ENCODE assay signal across 19 cellular contexts in the genomic region with DNA sequence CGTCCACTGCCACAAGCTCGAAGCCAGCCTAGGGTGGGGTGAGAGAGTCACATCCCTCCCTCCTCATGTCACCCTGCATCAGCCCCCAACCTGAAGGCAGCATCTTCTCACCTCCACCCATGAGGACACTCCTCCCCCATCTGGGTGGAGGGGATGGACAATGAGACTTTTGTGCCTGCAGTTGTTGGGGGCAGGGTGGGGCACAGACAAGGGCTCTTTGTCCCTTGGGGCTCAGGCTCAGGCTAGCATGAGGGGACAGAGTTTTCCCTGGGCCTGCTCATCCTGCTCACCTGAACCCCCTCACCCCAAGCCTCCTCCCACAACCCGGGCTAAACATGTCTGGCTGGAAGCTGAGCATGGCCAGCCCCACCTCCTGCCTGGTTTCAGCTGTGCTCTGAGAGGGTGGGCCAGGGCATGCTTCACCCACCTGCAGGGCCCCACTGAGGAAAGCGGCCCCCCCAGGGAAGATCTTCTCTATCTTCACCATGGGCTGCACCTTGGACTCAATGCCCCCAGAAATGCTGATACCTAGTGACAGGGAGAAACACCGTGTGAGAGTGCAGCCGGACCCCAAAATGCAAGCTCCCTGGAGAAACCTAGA. TPM values are rescaled to one million over a fixed set of nuclear protein-coding genes. Genes with fewer than 3 reads are reported as not detected.
DNase-seq lines count a peak whose midpoint lies in the region; ATAC-seq, FAIRE-seq and TF ChIP-seq lines count a peak whose summit lies in the region.
"Had no signal": no experiment of that assay in that cellular context is flagged by ENCODE, and none has a peak within 500 bp of the region (broad histone marks: within the 10 kb centered on the region; RNA-seq: fewer than 3 reads in every experiment).

No MANE protein-coding gene starts in this region.

- H3K9me3 Mint-ChIP-seq in activated naive CD4-positive, alpha-beta T cell treated with anti-CD3 and anti-CD28 coated beads, Interleukin-2, amount 50 U/mL, for 72 hours, result no peaks in the 10 kb centered on the region
- no peaks in the 10 kb centered on the region for H3K9me3 Mint-ChIP-seq in stimulated activated naive CD8-positive, alpha-beta T cell treated with anti-CD3 and anti-CD28 coated beads, Interleukin-15, amount 100 ng/mL, for 72 hours

- peaks cover 8% of the 10 kb centered on the region for H3K27me3 Mint-ChIP-seq in stimulated activated naive CD8-positive, alpha-beta T cell treated with anti-CD3 and anti-CD28 coated beads, Interleukin-15, amount 100 ng/mL, for 72 hours

- no peak for FAIRE-seq in frontal cortex (lab: Jason Lieb, UNC)

- no peak for TF ChIP-seq CTCF in RWPE1 (conservative IDR thresholded peaks at IDR 0.05; ENCODE audit: low read depth)

- no peaks in the 10 kb centered on the region for H3K36me3 Mint-ChIP-seq in activated naive CD4-positive, alpha-beta T cell treated with anti-CD3 and anti-CD28 coated beads, Interleukin-2, amount 50 U/mL, for 72 hours

- no peak overlapping the region for H3K4me3 Mint-ChIP-seq in stimulated activated naive CD8-positive, alpha-beta T cell treated with anti-CD3 and anti-CD28 coated beads, Interleukin-15, amount 100 ng/mL, for 72 hours

- POLR2A ChIA-PET in RWPE1 (lab: Yijun Ruan, JAX; ENCODE audit: low non-redundant PET), result no interaction called here

- H3K27ac ChIP-seq in RWPE1, result peak overlapping the region; percentile 63
- H3K27ac ChIP-seq: HL-60, VCaP had no signal

- CTCF ChIA-PET in RWPE1 (lab: Yijun Ruan, JAX), result interaction anchor here (0.6 to 3.7 kb wide), 5 partner anchors 10 to 469 kb away, joined by 3 to 27 read pairs (median 5); a partner anchor contains a TSS

- ATAC-seq in activated naive CD4-positive, alpha-beta T cell treated with anti-CD3 and anti-CD28 coated beads, Interleukin-2, amount 50 U/mL, for 72 hours, result no peak
- ATAC-seq in stimulated activated naive CD8-positive, alpha-beta T cell treated with anti-CD3 and anti-CD28 coated beads, Interleukin-15, amount 100 ng/mL, for 72 hours, result no peak
- ATAC-seq: body of pancreas, mucosa of descending colon had no signal

- no peak for DNase-seq in RWPE1 (ENCODE audit: low spot score)
- DNase-seq in frontal cortex (ENCODE audit: low spot score in 2 of 2), result peak; percentile 48 to 79
- peak in 8 of 10 donors; percentile 66 to 96 (median 78) for DNase-seq in posterior cingulate gyrus
- DNase-seq in activated naive CD4-positive, alpha-beta T cell treated with anti-CD3 and anti-CD28 coated beads, Interleukin-2, amount 50 U/mL, for 72 hours (ENCODE audit: low spot score in 2 of 2), result no peak
- no peak for DNase-seq in DMS 273 (lab: John Stamatoyannopoulos, UW; ENCODE audit: unreplicated experiment)
- DNase-seq in stimulated activated naive CD8-positive, alpha-beta T cell treated with anti-CD3 and anti-CD28 coated beads, Interleukin-15, amount 100 ng/mL, for 72 hours, result no peak
- DNase-seq: activated gamma-delta T cell; AML-193; DMS153; effector CD8-positive, alpha-beta T cell; Kasumi-1; mucosa of descending colon; NCI-H187 treated with DMSO at 0.1 percent for 48 hours; NCI-H510A treated with DMSO at 0.1 percent for 48 hours; OCI-M1 had no signal

- intact Hi-C loops in posterior cingulate gyrus (cut with DNase I), result no loop called here

- peaks cover 12% of the 10 kb centered on the region for H3K4me1 Mint-ChIP-seq in stimulated activated naive CD8-positive, alpha-beta T cell treated with anti-CD3 and anti-CD28 coated beads, Interleukin-15, amount 100 ng/mL, for 72 hours

- peak overlapping the region in 1 of 2 donors; percentile 11 for H3K27ac Mint-ChIP-seq in activated naive CD4-positive, alpha-beta T cell treated with anti-CD3 and anti-CD28 coated beads, Interleukin-2, amount 50 U/mL, for 72 hours
- peak overlapping the region in 1 of 2 donors; percentile 19 for H3K27ac Mint-ChIP-seq in stimulated activated naive CD8-positive, alpha-beta T cell treated with anti-CD3 and anti-CD28 coated beads, Interleukin-15, amount 100 ng/mL, for 72 hours
- H3K27ac Mint-ChIP-seq: progenitor cell of endocrine pancreas had no signal

RNA-seq across cellular contexts. Expression of a gene that starts 9.3 kb away (rescaled TPM):
- 15.5 TPM for total RNA-seq in frontal cortex
- total RNA-seq in activated naive CD4-positive, alpha-beta T cell treated with anti-CD3 and anti-CD28 coated beads, Interleukin-2, amount 50 U/mL, for 72 hours, result 10 to 100 TPM in 1 of 2 donors, 1 to 10 TPM in 1; 6.8 to 19.2 TPM

RNA-seq across cellular contexts. Expression of a gene that starts 21.6 kb away (rescaled TPM):
- total RNA-seq in frontal cortex, result 6.5 TPM
- 10 to 100 TPM; 11.6 to 17.0 TPM for total RNA-seq in activated naive CD4-positive, alpha-beta T cell treated with anti-CD3 and anti-CD28 coated beads, Interleukin-2, amount 50 U/mL, for 72 hours

RNA-seq across cellular contexts. Expression of a gene that starts 21.6 kb away (rescaled TPM):
- 35.5 TPM for total RNA-seq in frontal cortex
- 10 to 100 TPM; 42.4 to 53.3 TPM for total RNA-seq in activated naive CD4-positive, alpha-beta T cell treated with anti-CD3 and anti-CD28 coated beads, Interleukin-2, amount 50 U/mL, for 72 hours

RNA-seq across cellular contexts. Expression of a gene that starts 22.0 kb away (rescaled TPM):
- total RNA-seq in frontal cortex, result 10.2 TPM
- total RNA-seq in activated naive CD4-positive, alpha-beta T cell treated with anti-CD3 and anti-CD28 coated beads, Interleukin-2, amount 50 U/mL, for 72 hours, result 1 to 10 TPM in 1 of 2 donors, under 1 TPM in 1; 0.80 to 1.3 TPM

RNA-seq across cellular contexts. Expression of a gene that starts 22.1 kb away (rescaled TPM):
- total RNA-seq in frontal cortex, result 45.7 TPM
- 10 to 100 TPM; 36.9 to 43.9 TPM for total RNA-seq in activated naive CD4-positive, alpha-beta T cell treated with anti-CD3 and anti-CD28 coated beads, Interleukin-2, amount 50 U/mL, for 72 hours

Comparison
In these comparisons a context has a peak if more than half of its experiments do, and no peak if none do; other contexts are left out.
1. DNase-seq: peak in frontal cortex (2 of 2) and posterior cingulate gyrus (8 of 10); none in RWPE1 (single experiment), activated naive CD4-positive, alpha-beta T cell treated with anti-CD3 and anti-CD28 coated beads, Interleukin-2, amount 50 U/mL, for 72 hours (0 of 2), DMS 273 (single experiment) and stimulated activated naive CD8-positive, alpha-beta T cell treated with anti-CD3 and anti-CD28 coated beads, Interleukin-15, amount 100 ng/mL, for 72 hours (0 of 2).